ENCODE assay signal across 17 cellular contexts in genomic region chr14:90509403-90509802, GRCh38.
DNase-seq lines count a peak whose midpoint lies in the region; ATAC-seq and TF ChIP-seq lines count a peak whose summit lies in the region.
"Had no signal": no experiment of that assay in that cellular context is flagged by ENCODE, and none has a peak within 500 bp of the region (broad histone marks: within the 10 kb centered on the region; RNA-seq: fewer than 3 reads in every experiment).

No MANE protein-coding gene starts in this region.

- TF ChIP-seq POLR2A in thyroid gland (IDR thresholded peaks at IDR 0.05): no peak

- H3K4me3 Mint-ChIP-seq in activated naive CD4-positive, alpha-beta T cell treated with anti-CD3 and anti-CD28 coated beads, Interleukin-2, amount 10 ng/mL, durations not matched to agents 7 days and 5 days: no peak overlapping the region
- H3K4me3 Mint-ChIP-seq in T-cell: no peak overlapping the region
- H3K4me3 Mint-ChIP-seq: activated B cell treated with CpG ODN at 0.5 μM for 24 hours; activated CD8-positive, alpha-beta T cell treated with anti-CD3 and anti-CD28 coated beads, Interleukin-2, amount 10 ng/mL, durations not matched to agents 7 days and 5 days had no signal

- POLR2A ChIA-PET in T-cell (lab: Charles Lee): no interaction called here

- H3K9me3 ChIP-seq in esophagus (ENCODE audit: control insufficient read depth in 2 of 2, insufficient read depth in 1 of 2, low read depth in 1 of 2, low read length in 1 of 2) (no peaks in the 10 kb centered on the region), thyroid gland (no peaks in the 10 kb centered on the region)
- H3K9me3 ChIP-seq: Peyer's patch, uterus had no signal

- no peaks in the 10 kb centered on the region for H3K4me1 Mint-ChIP-seq in activated naive CD4-positive, alpha-beta T cell treated with anti-CD3 and anti-CD28 coated beads, Interleukin-2, amount 10 ng/mL, durations not matched to agents 7 days and 5 days
- H3K4me1 Mint-ChIP-seq in T-cell: peaks cover 4 to 10% (median 5%) of the 10 kb centered on the region in 3 donors

- H3K4me3 ChIP-seq in esophagus (ENCODE audit: low read depth in 1 of 2, low read length in 2 of 2) (no peak overlapping the region), thyroid gland (replicated peaks in 1 of 3) (no peak overlapping the region)
- H3K4me3 ChIP-seq: cardiac muscle cell, K562, Peyer's patch, uterus had no signal

- peaks cover 9 to 31% of the 10 kb centered on the region in 2 donors for H3K4me1 ChIP-seq in esophagus (ENCODE audit: control insufficient read depth in 2 of 2, insufficient read depth in 2 of 2, low read length in 1 of 2)
- H3K4me1 ChIP-seq in thyroid gland: peaks cover 35 to 50% of the 10 kb centered on the region in 2 donors
- H3K4me1 ChIP-seq: uterus had no signal

- peak in 1 of 6 experiments; percentile 35 for TF ChIP-seq CTCF in thyroid gland (IDR thresholded peaks at IDR 0.05)

- intact Hi-C loops in thyroid gland (cut with DNase I): no loop called here

- H3K36me3 ChIP-seq in esophagus (ENCODE audit: control insufficient read depth in 2 of 2, insufficient read depth in 2 of 2, low read length in 1 of 2): no peaks in the 10 kb centered on the region
- no peaks in the 10 kb centered on the region for H3K36me3 ChIP-seq in thyroid gland
- H3K36me3 ChIP-seq: cardiac muscle cell, Peyer's patch, uterus had no signal

- H3K9me3 Mint-ChIP-seq in activated naive CD4-positive, alpha-beta T cell treated with anti-CD3 and anti-CD28 coated beads, Interleukin-2, amount 10 ng/mL, durations not matched to agents 7 days and 5 days: no peaks in the 10 kb centered on the region
- no peaks in the 10 kb centered on the region for H3K9me3 Mint-ChIP-seq in T-cell
- H3K9me3 Mint-ChIP-seq: activated B cell treated with CpG ODN at 0.5 μM for 24 hours had no signal

- CTCF ChIA-PET in activated naive CD4-positive, alpha-beta T cell treated with anti-CD3 and anti-CD28 coated beads, Interleukin-2, amount 10 ng/mL, durations not matched to agents 7 days and 5 days (lab: Charles Lee): no interaction called here
- CTCF ChIA-PET in T-cell (lab: Charles Lee): no interaction called here

- peaks cover 40% of the 10 kb centered on the region for H3K27me3 Mint-ChIP-seq in activated naive CD4-positive, alpha-beta T cell treated with anti-CD3 and anti-CD28 coated beads, Interleukin-2, amount 10 ng/mL, durations not matched to agents 7 days and 5 days
- H3K27me3 Mint-ChIP-seq in T-cell: peaks cover 19 to 34% of the 10 kb centered on the region in 2 donors

- 40 to 49% methylated on average over 5 of the region's 5 CpGs for WGBS in esophagus, 2 donors
- 71 to 79% methylated on average over 5 of the region's 5 CpGs for WGBS in thyroid gland, 2 donors

- no peak for DNase-seq in activated naive CD4-positive, alpha-beta T cell treated with anti-CD3 and anti-CD28 coated beads, Interleukin-2, amount 10 ng/mL, durations not matched to agents 7 days and 5 days
- DNase-seq in activated naive CD4-positive, alpha-beta T cell (lab: John Stamatoyannopoulos, UW): no peak
- DNase-seq in RKO (ENCODE audit: low spot score) (peak; percentile 8), thyroid gland (no peak), T-cell (no peak)
- no peak for DNase-seq in effector CD4-positive, alpha-beta T cell
- DNase-seq: activated B cell treated with CpG ODN at 0.5 μM for 24 hours; activated CD8-positive, alpha-beta T cell treated with anti-CD3 and anti-CD28 coated beads, Interleukin-2, amount 10 ng/mL, durations not matched to agents 7 days and 5 days; hippocampal formation; stimulated activated naive CD8-positive, alpha-beta T cell treated with anti-CD3 and anti-CD28 coated beads, Interleukin-15, Interleukin-2, amounts not matched to agents 100 U/mL and 50 U/mL, for 24 hours; T-helper 1 cell; uterus had no signal

- peak overlapping the region; percentile 66 to 86 for H3K27ac ChIP-seq in esophagus (ENCODE audit: low read depth in 2 of 2, low read length in 1 of 2)
- H3K27ac ChIP-seq in thyroid gland: peak overlapping the region; percentile 58 to 88 (median 66)
- H3K27ac ChIP-seq: cardiac muscle cell, uterus had no signal

- H3K27ac Mint-ChIP-seq in activated naive CD4-positive, alpha-beta T cell treated with anti-CD3 and anti-CD28 coated beads, Interleukin-2, amount 10 ng/mL, durations not matched to agents 7 days and 5 days: peak overlapping the region; percentile 33
- no peak overlapping the region for H3K27ac Mint-ChIP-seq in T-cell
- H3K27ac Mint-ChIP-seq: activated B cell treated with CpG ODN at 0.5 μM for 24 hours; activated CD8-positive, alpha-beta T cell treated with anti-CD3 and anti-CD28 coated beads, Interleukin-2, amount 10 ng/mL, durations not matched to agents 7 days and 5 days had no signal

- H3K36me3 Mint-ChIP-seq in activated naive CD4-positive, alpha-beta T cell treated with anti-CD3 and anti-CD28 coated beads, Interleukin-2, amount 10 ng/mL, durations not matched to agents 7 days and 5 days: no peaks in the 10 kb centered on the region
- no peaks in the 10 kb centered on the region for H3K36me3 Mint-ChIP-seq in T-cell

- ATAC-seq in GM21723 (IDR thresholded peaks at IDR 0.05; ENCODE audit: unreplicated experiment): no peak
- ATAC-seq in T-cell (replicated peaks in 1 of 4): no peak
- ATAC-seq: activated CD8-positive, alpha-beta T cell treated with anti-CD3 and anti-CD28 coated beads, Interleukin-2, amount 10 ng/mL, durations not matched to agents 7 days and 5 days; K562; stimulated activated naive CD8-positive, alpha-beta T cell treated with anti-CD3 and anti-CD28 coated beads, Interleukin-15, Interleukin-2, amounts not matched to agents 100 U/mL and 50 U/mL, for 24 hours had no signal

- no peaks in the 10 kb centered on the region for H3K27me3 ChIP-seq in esophagus (ENCODE audit: control insufficient read depth in 1 of 2, insufficient read depth in 2 of 2, low read length in 2 of 2)
- H3K27me3 ChIP-seq in thyroid gland: no peaks in the 10 kb centered on the region
- H3K27me3 ChIP-seq: cardiac muscle cell, Peyer's patch, uterus had no signal
